In genomic region chr17:77304746-77305473, GRCh38 we compare ENCODE assay signal across 16 cellular contexts.
DNase-seq lines count a peak whose midpoint lies in the region; ATAC-seq, FAIRE-seq and TF ChIP-seq lines count a peak whose summit lies in the region.
"Had no signal": no experiment of that assay in that cellular context is flagged by ENCODE, and none has a peak within 500 bp of the region (broad histone marks: within the 10 kb centered on the region; RNA-seq: fewer than 3 reads in every experiment).

No MANE protein-coding gene starts in this region.

- H4K91ac ChIP-seq in mesenchymal stem cell (ENCODE audit: low read length): peak overlapping the region; percentile 60

- POLR2A ChIA-PET in GM12878 (lab: Charles Lee): interaction anchor here (0.5 kb wide), 1 partner anchor 1119 kb away, joined by 3 read pairs; no protein-coding TSS in a partner anchor

- H3K23ac ChIP-seq in mesenchymal stem cell (ENCODE audit: low read length in 2 of 2): no peak overlapping the region

- peak overlapping the region in 1 of 2 experiments; percentile 4 for H3K4ac ChIP-seq in mesenchymal stem cell (ENCODE audit: low read depth in 1 of 2, low read length in 2 of 2)

- ATAC-seq in GM12878 (peak; percentile 79), GM18861 (IDR thresholded peaks at IDR 0.05; ENCODE audit: unreplicated experiment) (no peak), HG02642 (IDR thresholded peaks at IDR 0.05; ENCODE audit: poor library complexity, unreplicated experiment) (no peak), gastrocnemius medialis (no peak)
- ATAC-seq: activated CD8-positive, alpha-beta memory T cell treated with anti-CD3 and anti-CD28 coated beads, Interleukin-2, amount 10 ng/mL, durations not matched to agents 7 days and 5 days; PC-3; stimulated activated naive CD8-positive, alpha-beta T cell treated with anti-CD3 and anti-CD28 coated beads, Interleukin-15, amount 100 ng/mL, for 72 hours had no signal

- H2BK12ac ChIP-seq in mesenchymal stem cell (ENCODE audit: low read length in 2 of 2): peak overlapping the region in 1 of 2 experiments; percentile 82

- H2AFZ ChIP-seq in GM12878 (ENCODE audit: control insufficient read depth, low read depth, low read length): no peak overlapping the region
- H2AFZ ChIP-seq in mesenchymal stem cell (ENCODE audit: low read depth, low read length): no peak overlapping the region

- H3K36me3 ChIP-seq in GM12878 (ENCODE audit: control insufficient read depth in 2 of 2, insufficient read depth in 2 of 2, low read length in 1 of 2) (no peaks in the 10 kb centered on the region; a peak in 1 of 4 replicates), mesenchymal stem cell (ENCODE audit: control insufficient read depth in 1 of 2, insufficient read depth in 2 of 2, low read depth in 1 of 2, low read length in 2 of 2) (peaks cover 0 to 16% of the 10 kb centered on the region in 2 experiments), vagina (no peaks in the 10 kb centered on the region), gastrocnemius medialis (no peaks in the 10 kb centered on the region)

- H3K27me3 ChIP-seq in GM12878 (replicated peaks in 1 of 2; ENCODE audit: control insufficient read depth in 2 of 2, insufficient read depth in 2 of 2, low read length in 1 of 2): no peaks in the 10 kb centered on the region
- H3K27me3 ChIP-seq in mesenchymal stem cell (ENCODE audit: control insufficient read depth in 1 of 2, insufficient read depth in 1 of 2, low read length in 2 of 2): no peaks in the 10 kb centered on the region
- no peaks in the 10 kb centered on the region for H3K27me3 ChIP-seq in vagina
- no peaks in the 10 kb centered on the region for H3K27me3 ChIP-seq in gastrocnemius medialis

- H4K20me1 ChIP-seq in GM12878 (ENCODE audit: control insufficient read depth, insufficient read depth): no peaks in the 10 kb centered on the region

- no TSS peak for BruUV-seq in GM12878 (replicated peaks; lab: Mats Ljungman, UMichigan)

- peak overlapping the region; percentile 39 for H2BK5ac ChIP-seq in mesenchymal stem cell (ENCODE audit: low read depth, low read length, poor library complexity, severe bottlenecking)

- RAD21 ChIA-PET in GM12878 (lab: Charles Lee; ENCODE audit: unreplicated experiment): no interaction called here

- no peaks in the 10 kb centered on the region for H3K4me1 ChIP-seq in GM12878 (ENCODE audit: control insufficient read depth, insufficient read depth, low read length)
- H3K4me1 ChIP-seq in mesenchymal stem cell (ENCODE audit: control insufficient read depth, insufficient read depth, low read depth, low read length): peaks cover 54% of the 10 kb centered on the region
- peaks cover 59% of the 10 kb centered on the region for H3K4me1 ChIP-seq in vagina
- peaks cover 7 to 30% of the 10 kb centered on the region in 2 donors for H3K4me1 ChIP-seq in gastrocnemius medialis

- H3K27ac ChIP-seq in GM12878 (ENCODE audit: control insufficient read depth, insufficient read depth): no peak overlapping the region
- peak overlapping the region; percentile 34 for H3K27ac ChIP-seq in mesenchymal stem cell (ENCODE audit: low read length, poor library complexity, severe bottlenecking)
- H3K27ac ChIP-seq in vagina: peak overlapping the region; percentile 71
- no peak overlapping the region for H3K27ac ChIP-seq in gastrocnemius medialis

- CTCF ChIA-PET in GM12878 (lab: Yijun Ruan, JAX): no interaction called here

- H2BK120ac ChIP-seq in mesenchymal stem cell (ENCODE audit: low read depth, low read length): peak overlapping the region; percentile 11

- peak overlapping the region in 1 of 2 experiments; percentile 53 for H3K14ac ChIP-seq in mesenchymal stem cell (ENCODE audit: low read length in 2 of 2)

- no peak overlapping the region for H3K4me3 ChIP-seq in GM12878
- no peak overlapping the region for H3K4me3 ChIP-seq in mesenchymal stem cell (ENCODE audit: insufficient read depth in 1 of 2, low read depth in 1 of 2, low read length in 2 of 2)
- no peak overlapping the region for H3K4me3 ChIP-seq in vagina
- no peak overlapping the region for H3K4me3 ChIP-seq in gastrocnemius medialis

- intact Hi-C loops in GM12878 (cut with micrococcal nuclease; ENCODE audit: unreplicated experiment) (no loop called here), vagina (cut with DNase I) (no loop called here), gastrocnemius medialis (cut with DNase I; ENCODE audit: low total_unique reads) (no loop called here)

- in situ Hi-C loops in GM12878 (cut with MboI): no loop called here
- in situ Hi-C loops in gastrocnemius medialis (cut with MboI; ENCODE audit: low sequenced_read_pairs in 4 of 4): no loop called here

- H3K79me1 ChIP-seq in mesenchymal stem cell (replicated peaks; ENCODE audit: low read length, poor library complexity, severe bottlenecking): peaks cover 9% of the 10 kb centered on the region

- H3K4me2 ChIP-seq in GM12878 (ENCODE audit: control insufficient read depth, insufficient read depth) (0 out of 2 replicates have a peak overlapping the region, but pooled peaks have one; percentile 33), mesenchymal stem cell (ENCODE audit: low read length, poor library complexity, severe bottlenecking) (no peak overlapping the region)

- SMC1A ChIA-PET in GM12878 (lab: Charles Lee; ENCODE audit: uncharacterized antibody, unreplicated experiment): no interaction called here

- H2AK5ac ChIP-seq in mesenchymal stem cell (ENCODE audit: low read length, severe bottlenecking): peak overlapping the region; percentile 68

- no peaks in the 10 kb centered on the region for H3K79me2 ChIP-seq in GM12878 (ENCODE audit: control insufficient read depth, insufficient read depth, low read length)

- no peak for TF ChIP-seq RAD21 in GM12878 (IDR thresholded peaks at IDR 0.05; ENCODE audit: insufficient read depth, low read depth, low read length)

- H3K9me3 ChIP-seq in GM12878 (replicated peaks; ENCODE audit: control insufficient read depth, insufficient read depth, low read length): no peaks in the 10 kb centered on the region
- H3K9me3 ChIP-seq in mesenchymal stem cell (ENCODE audit: control insufficient read depth, low read length): no peaks in the 10 kb centered on the region
- no peaks in the 10 kb centered on the region for H3K9me3 ChIP-seq in vagina
- H3K9me3 ChIP-seq in gastrocnemius medialis: no peaks in the 10 kb centered on the region

- TF ChIP-seq CTCF in GM12878 (IDR thresholded peaks at IDR 0.05 in 2 of 3, conservative IDR thresholded peaks at IDR 0.05 in 1 of 3; ENCODE audit: control insufficient read depth in 2 of 3, extremely low read depth in 1 of 3, insufficient read depth in 1 of 3, low read depth in 3 of 3, low read length in 3 of 3): no peak
- no peak for TF ChIP-seq CTCF in vagina (IDR thresholded peaks at IDR 0.05)
- no peak for TF ChIP-seq CTCF in gastrocnemius medialis (IDR thresholded peaks at IDR 0.05 in 4 of 5, conservative IDR thresholded peaks at IDR 0.05 in 1 of 5)

- peak overlapping the region; percentile 33 for H4K8ac ChIP-seq in mesenchymal stem cell (ENCODE audit: low read length)

- FAIRE-seq in GM12878 (lab: Jason Lieb, UNC): peak; percentile 13
- FAIRE-seq: G401.6 had no signal

- WGBS in GM12878 (ENCODE audit: insufficient coverage, insufficient replicate concordance, low lambda C conversion rate, missing lambda C conversion rate): 52% methylated on average over 19 of the region's 21 CpGs
- 90% methylated on average over 21 of the region's 21 CpGs for WGBS in mesenchymal stem cell

- H2BK15ac ChIP-seq in mesenchymal stem cell (ENCODE audit: low read depth, poor library complexity, severe bottlenecking): peak overlapping the region; percentile 44

- no peak for TF ChIP-seq EP300 in GM12878 (IDR thresholded peaks at IDR 0.05; ENCODE audit: borderline replicate concordance in 1 of 2, control insufficient read depth in 1 of 2, low read depth in 2 of 2, low read length in 2 of 2)

- TF ChIP-seq POLR2A in GM12878 (IDR thresholded peaks at IDR 0.05; ENCODE audit: low read depth, low read length): no peak
- no peak for TF ChIP-seq POLR2A in vagina (IDR thresholded peaks at IDR 0.05)
- TF ChIP-seq POLR2A in gastrocnemius medialis (IDR thresholded peaks at IDR 0.05): no peak

- H3K18ac ChIP-seq in mesenchymal stem cell (ENCODE audit: low read depth in 1 of 2, low read length in 2 of 2): peak overlapping the region; percentile 58 to 79

- peak overlapping the region; percentile 8; the same call in 1 of the 2 replicates for H3K9ac ChIP-seq in GM12878 (ENCODE audit: control insufficient read depth, insufficient read depth, low read length)
- peak overlapping the region; percentile 71 for H3K9ac ChIP-seq in mesenchymal stem cell (ENCODE audit: low read length)

- peak; percentile 1 for DNase-seq in DMS79 treated with DMSO at 0.1 percent for 48 hours (lab: John Stamatoyannopoulos, UW)
- no peak for DNase-seq in DMS79 (lab: John Stamatoyannopoulos, UW)
- no peak for DNase-seq in GM12878 (ENCODE audit: low read depth, low spot score)
- DNase-seq in mesenchymal stem cell: no peak
- DNase-seq in vagina (ENCODE audit: extremely low spot score in 2 of 2): no peak
- DNase-seq in gastrocnemius medialis: no peak
- DNase-seq: activated CD4-positive, CD25-positive, alpha-beta regulatory T cell; activated CD8-positive, alpha-beta memory T cell treated with anti-CD3 and anti-CD28 coated beads, Interleukin-2, amount 10 ng/mL, durations not matched to agents 7 days and 5 days; activated naive CD4-positive, alpha-beta T cell; effector CD8-positive, alpha-beta T cell; NCI-H526 treated with DMSO at 0.1 percent for 48 hours; PC-3; stimulated activated naive CD8-positive, alpha-beta T cell treated with anti-CD3 and anti-CD28 coated beads, Interleukin-15, amount 100 ng/mL, for 72 hours had no signal

TF ChIP-seq in GM12878, 131 proteins besides CTCF, POLR2A, EP300 and RAD21 (continues in another document):
- no peak for TF ChIP-seq E4F1 (IDR thresholded peaks at IDR 0.05; ENCODE audit: borderline replicate concordance, partially characterized antibody)
- no peak for TF ChIP-seq MEF2B (IDR thresholded peaks at IDR 0.05; ENCODE audit: partially characterized antibody, poor library complexity, severe bottlenecking)
- TF ChIP-seq STAT3 (IDR thresholded peaks at IDR 0.05; ENCODE audit: low read depth, low read length): no peak

Comparison
In these comparisons a context has a peak if more than half of its experiments do, and no peak if none do; other contexts are left out.
1. H3K27ac ChIP-seq: peak in mesenchymal stem cell (single experiment) and vagina (single experiment); none in GM12878 (single experiment) and gastrocnemius medialis (0 of 4).